ENCODE assay signal across 8 cellular contexts in the genomic region with DNA sequence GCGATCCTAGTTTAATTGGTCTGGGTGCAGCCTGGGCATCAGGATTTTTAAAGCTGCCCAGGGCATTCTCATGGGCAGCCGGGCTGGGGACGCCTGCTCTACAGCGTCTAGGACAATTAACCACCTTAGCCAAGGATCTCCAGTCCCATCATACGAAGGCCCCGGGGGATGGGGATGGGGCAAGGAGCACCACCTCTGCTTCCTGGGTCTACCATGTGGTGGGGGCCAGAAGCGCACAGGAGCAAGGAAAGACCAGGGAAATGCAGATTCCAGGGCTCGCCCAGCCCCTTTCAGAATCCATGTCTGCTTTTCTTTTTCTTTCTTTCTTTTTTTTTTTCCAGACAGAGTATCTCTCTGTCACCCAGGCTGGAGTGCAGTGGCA. TPM values are rescaled to one million over a fixed set of nuclear protein-coding genes. Genes with fewer than 3 reads are reported as not detected.
DNase-seq lines count a peak whose midpoint lies in the region; ATAC-seq and TF ChIP-seq lines count a peak whose summit lies in the region.

No MANE protein-coding gene starts in this region.

- no peaks in the 10 kb centered on the region for H3K9me3 ChIP-seq in iPS-18a (ENCODE audit: control insufficient read depth, low read depth, low read length)
- H3K9me3 ChIP-seq in GM23248 (ENCODE audit: low read depth) = no peaks in the 10 kb centered on the region

- no peak for ATAC-seq in natural killer cell treated with Interleukin-12 subunit alpha and Interleukin-12 subunit beta and Interleukin-15 and Interleukin-18, amount 100 ng/mL, for 72 hours
- no peak for ATAC-seq in natural killer cell
- ATAC-seq in WTC11 = no peak

- intact Hi-C loops in natural killer cell (cut with micrococcal nuclease) = no loop called here

- peaks cover 3% of the 10 kb centered on the region for H3K36me3 ChIP-seq in iPS-18a (ENCODE audit: control insufficient read depth, low read depth, low read length)
- H3K36me3 ChIP-seq in GM23248 (ENCODE audit: low read depth) = no peaks in the 10 kb centered on the region

- POLR2A ChIA-PET in WTC11 (lab: Charles Lee) = interaction anchor here (0.6 kb wide), 1 partner anchor 1218 kb away, joined by 4 read pairs; no protein-coding TSS in a partner anchor

- H3K36me3 Mint-ChIP-seq in natural killer cell treated with Interleukin-12 subunit alpha and Interleukin-12 subunit beta and Interleukin-15 and Interleukin-18, amount 100 ng/mL, for 72 hours = no peaks in the 10 kb centered on the region
- H3K36me3 Mint-ChIP-seq in natural killer cell (no peaks in the 10 kb centered on the region), WTC11 (peaks cover 6% of the 10 kb centered on the region)

- no peaks in the 10 kb centered on the region for H3K79me2 ChIP-seq in GM23248 (ENCODE audit: insufficient read depth)

- no peaks in the 10 kb centered on the region for H3K9me2 ChIP-seq in GM23248 (ENCODE audit: insufficient read depth)

- no peak overlapping the region for H3K27ac ChIP-seq in iPS-18a (ENCODE audit: low read length)
- H3K27ac ChIP-seq in GM23248 = no peak overlapping the region

- peak; percentile 54 for DNase-seq in natural killer cell treated with Interleukin-12 subunit alpha and Interleukin-12 subunit beta and Interleukin-15 and Interleukin-18, amount 100 ng/mL, for 72 hours (ENCODE audit: low spot score)
- DNase-seq in natural killer cell (no peak), WTC11 (ENCODE audit: low spot score) (no peak), SK-N-DZ (ENCODE audit: low spot score) (no peak), GM23248 (no peak), Ammon's horn (ENCODE audit: low spot score) (no peak)
- DNase-seq in activated CD4-positive, CD25-positive, alpha-beta regulatory T cell (lab: John Stamatoyannopoulos, UW) = no peak

- H3K9ac ChIP-seq in iPS-18a (ENCODE audit: low read length) = no peak overlapping the region
- no peak overlapping the region for H3K9ac ChIP-seq in GM23248

- in situ Hi-C loops in GM23248 (cut with MboI) = no loop called here

- H3K27me3 ChIP-seq in iPS-18a (ENCODE audit: control insufficient read depth, insufficient read depth, low read length) (no peaks in the 10 kb centered on the region), GM23248 (replicated peaks; ENCODE audit: insufficient read depth) (no peaks in the 10 kb centered on the region)

- no peaks in the 10 kb centered on the region for H3F3A ChIP-seq in GM23248 (ENCODE audit: insufficient read depth)

- H3K4me1 ChIP-seq in iPS-18a (ENCODE audit: control insufficient read depth, low read depth, low read length) (no peaks in the 10 kb centered on the region), GM23248 (ENCODE audit: insufficient read depth) (no peaks in the 10 kb centered on the region)

- peaks cover 5 to 8% of the 10 kb centered on the region in 2 donors for H3K4me1 Mint-ChIP-seq in natural killer cell treated with Interleukin-12 subunit alpha and Interleukin-12 subunit beta and Interleukin-15 and Interleukin-18, amount 100 ng/mL, for 72 hours (ENCODE audit: low read depth in 2 of 2)
- H3K4me1 Mint-ChIP-seq in natural killer cell (peaks cover 8 to 14% of the 10 kb centered on the region in 2 donors), WTC11 (peaks cover 8% of the 10 kb centered on the region)

- H3K4me3 Mint-ChIP-seq in natural killer cell treated with Interleukin-12 subunit alpha and Interleukin-12 subunit beta and Interleukin-15 and Interleukin-18, amount 100 ng/mL, for 72 hours = peak overlapping the region; percentile 58
- H3K4me3 Mint-ChIP-seq in natural killer cell = no peak overlapping the region
- H3K4me3 Mint-ChIP-seq in WTC11 = peak overlapping the region; percentile 81

- no peak overlapping the region for H2AFZ ChIP-seq in GM23248

- TF ChIP-seq CTCF in natural killer cell (IDR thresholded peaks at IDR 0.05) (no peak), WTC11 (IDR thresholded peaks at IDR 0.05) (no peak)

- peak overlapping the region; percentile 52 for H3K4me3 ChIP-seq in iPS-18a (ENCODE audit: low read length)
- no peak overlapping the region for H3K4me3 ChIP-seq in GM23248

- WGBS in GM23248 (ENCODE audit: low coverage in 1 of 2, low lambda C conversion rate in 2 of 2, missing lambda C conversion rate in 2 of 2), 2 experiments = 43 to 51% methylated on average over 8 of the region's 8 CpGs

- H3K4me2 ChIP-seq in GM23248 (ENCODE audit: unreplicated experiment) = no peak overlapping the region

- H3K27ac Mint-ChIP-seq in natural killer cell treated with Interleukin-12 subunit alpha and Interleukin-12 subunit beta and Interleukin-15 and Interleukin-18, amount 100 ng/mL, for 72 hours = peak overlapping the region; percentile 33 to 50
- H3K27ac Mint-ChIP-seq in natural killer cell (peak overlapping the region in 1 of 2 donors; percentile 37), WTC11 (peak overlapping the region; percentile 29; the same call in 1 of the 2 replicates)

- CTCF ChIA-PET in WTC11 (lab: Charles Lee) = interaction anchor here (0.6 to 4.2 kb wide), 18 partner anchors 8 to 713 kb away, joined by 3 to 42 read pairs (median 4); a partner anchor contains a TSS

- H4K20me1 ChIP-seq in GM23248 (ENCODE audit: insufficient read depth) = no peaks in the 10 kb centered on the region

- no peaks in the 10 kb centered on the region for H3K27me3 Mint-ChIP-seq in natural killer cell treated with Interleukin-12 subunit alpha and Interleukin-12 subunit beta and Interleukin-15 and Interleukin-18, amount 100 ng/mL, for 72 hours
- no peaks in the 10 kb centered on the region for H3K27me3 Mint-ChIP-seq in natural killer cell (ENCODE audit: low read depth in 2 of 2)
- H3K27me3 Mint-ChIP-seq in WTC11 (ENCODE audit: low read depth) = no peaks in the 10 kb centered on the region

- H3K9me3 Mint-ChIP-seq in natural killer cell treated with Interleukin-12 subunit alpha and Interleukin-12 subunit beta and Interleukin-15 and Interleukin-18, amount 100 ng/mL, for 72 hours = no peaks in the 10 kb centered on the region
- H3K9me3 Mint-ChIP-seq in natural killer cell (no peaks in the 10 kb centered on the region), WTC11 (no peaks in the 10 kb centered on the region)

TF ChIP-seq in WTC11, 78 proteins besides CTCF, POLR2A, EP300 and RAD21:
- TF ChIP-seq, protein P1, sequence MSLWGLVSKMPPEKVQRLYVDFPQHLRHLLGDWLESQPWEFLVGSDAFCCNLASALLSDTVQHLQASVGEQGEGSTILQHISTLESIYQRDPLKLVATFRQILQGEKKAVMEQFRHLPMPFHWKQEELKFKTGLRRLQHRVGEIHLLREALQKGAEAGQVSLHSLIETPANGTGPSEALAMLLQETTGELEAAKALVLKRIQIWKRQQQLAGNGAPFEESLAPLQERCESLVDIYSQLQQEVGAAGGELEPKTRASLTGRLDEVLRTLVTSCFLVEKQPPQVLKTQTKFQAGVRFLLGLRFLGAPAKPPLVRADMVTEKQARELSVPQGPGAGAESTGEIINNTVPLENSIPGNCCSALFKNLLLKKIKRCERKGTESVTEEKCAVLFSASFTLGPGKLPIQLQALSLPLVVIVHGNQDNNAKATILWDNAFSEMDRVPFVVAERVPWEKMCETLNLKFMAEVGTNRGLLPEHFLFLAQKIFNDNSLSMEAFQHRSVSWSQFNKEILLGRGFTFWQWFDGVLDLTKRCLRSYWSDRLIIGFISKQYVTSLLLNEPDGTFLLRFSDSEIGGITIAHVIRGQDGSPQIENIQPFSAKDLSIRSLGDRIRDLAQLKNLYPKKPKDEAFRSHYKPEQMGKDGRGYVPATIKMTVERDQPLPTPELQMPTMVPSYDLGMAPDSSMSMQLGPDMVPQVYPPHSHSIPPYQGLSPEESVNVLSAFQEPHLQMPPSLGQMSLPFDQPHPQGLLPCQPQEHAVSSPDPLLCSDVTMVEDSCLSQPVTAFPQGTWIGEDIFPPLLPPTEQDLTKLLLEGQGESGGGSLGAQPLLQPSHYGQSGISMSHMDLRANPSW (CRISPR knock-in tag; conservative IDR thresholded peaks at IDR 0.05; ENCODE audit: low read depth) = no peak
- TF ChIP-seq, protein P2, sequence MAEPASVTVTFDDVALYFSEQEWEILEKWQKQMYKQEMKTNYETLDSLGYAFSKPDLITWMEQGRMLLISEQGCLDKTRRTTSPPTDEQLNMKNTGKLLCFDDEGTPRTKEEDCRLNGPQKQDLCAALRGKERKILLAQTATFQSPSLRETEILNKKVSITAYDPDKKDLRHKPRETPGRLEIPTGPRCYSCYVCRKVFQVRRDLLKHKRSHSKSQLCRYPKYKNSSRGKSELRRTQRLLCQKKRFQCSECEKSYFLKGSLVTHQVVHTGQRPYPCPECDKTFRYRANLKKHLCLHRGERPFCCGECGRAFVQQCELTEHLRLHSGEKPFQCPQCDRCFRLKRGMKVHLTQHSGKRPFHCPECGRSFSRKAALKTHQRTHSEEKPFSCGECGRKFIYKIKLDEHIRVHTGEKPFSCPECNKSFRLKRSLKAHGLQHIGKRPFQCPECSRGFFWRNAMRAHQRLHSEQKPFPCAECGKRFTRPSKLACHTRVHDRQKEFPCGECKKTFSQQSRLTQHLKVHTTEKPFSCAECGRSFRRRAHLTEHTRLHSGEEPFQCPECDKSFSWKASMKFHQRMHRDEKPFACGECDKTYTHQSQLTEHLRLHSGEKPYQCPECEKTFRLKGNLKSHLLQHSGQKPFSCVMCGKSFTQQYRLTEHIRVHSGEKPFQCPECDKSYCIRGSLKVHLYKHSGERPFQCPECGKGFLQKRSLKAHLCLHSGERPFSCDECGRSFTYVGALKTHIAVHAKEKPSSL (CRISPR knock-in tag; conservative IDR thresholded peaks at IDR 0.05) = no peak

RNA-seq across cellular contexts. Expression of a gene that starts 29.3 kb away (rescaled TPM):
- 1 to 10 TPM; 1.1 to 3.2 TPM for total RNA-seq in natural killer cell treated with Interleukin-12 subunit alpha and Interleukin-12 subunit beta and Interleukin-15 and Interleukin-18, amount 100 ng/mL, for 72 hours
- total RNA-seq in natural killer cell (under 1 TPM; 0.49 to 1.00 (median 0.65) TPM), WTC11 (2021) (89.8 to 96.1 TPM (median 90.4 TPM) in 3 replicates)
- polyA plus RNA-seq in SK-N-DZ (2014; cell fraction: cytosol; rRNA removed) = 29.6 and 30.0 TPM in 2 replicates
- 20.4 and 25.5 TPM in 2 replicates for polyA plus RNA-seq in SK-N-DZ (2014; cell fraction: nucleus; rRNA removed)
- total RNA-seq in GM23248 (2014; rRNA removed; shearing (Covaris generic)) = 22.4 and 26.9 TPM in 2 replicates
- 8.1 and 9.2 TPM in 2 replicates for polyA plus RNA-seq in GM23248 (2016; fragmentation: Nextera tagmentation; extraction: Ambion mirVana)

RNA-seq across cellular contexts. Expression of a gene that starts 30.1 kb away (rescaled TPM):
- total RNA-seq in natural killer cell treated with Interleukin-12 subunit alpha and Interleukin-12 subunit beta and Interleukin-15 and Interleukin-18, amount 100 ng/mL, for 72 hours = under 1 TPM in 1 of 2 donors, not detected in 1; 0.56 TPM
- total RNA-seq in natural killer cell (1 to 10 TPM in 2 of 3 donors, under 1 TPM in 1; 0.95 to 2.4 (median 1.5) TPM), WTC11 (2021) (15.1 to 16.3 TPM (median 15.2 TPM) in 3 replicates)
- 3.7 and 10.0 TPM in 2 replicates for polyA plus RNA-seq in SK-N-DZ (2014; cell fraction: cytosol; rRNA removed)
- 11.1 and 13.7 TPM in 2 replicates for polyA plus RNA-seq in SK-N-DZ (2014; cell fraction: nucleus; rRNA removed)
- 2.9 and 3.0 TPM in 2 replicates for total RNA-seq in GM23248 (2014; rRNA removed; shearing (Covaris generic))
- 2.3 and 2.4 TPM in 2 replicates for polyA plus RNA-seq in GM23248 (2016; fragmentation: Nextera tagmentation; extraction: Ambion mirVana)
